Comparison of ENCODE assay signal across 26 cellular contexts in the genomic region with DNA sequence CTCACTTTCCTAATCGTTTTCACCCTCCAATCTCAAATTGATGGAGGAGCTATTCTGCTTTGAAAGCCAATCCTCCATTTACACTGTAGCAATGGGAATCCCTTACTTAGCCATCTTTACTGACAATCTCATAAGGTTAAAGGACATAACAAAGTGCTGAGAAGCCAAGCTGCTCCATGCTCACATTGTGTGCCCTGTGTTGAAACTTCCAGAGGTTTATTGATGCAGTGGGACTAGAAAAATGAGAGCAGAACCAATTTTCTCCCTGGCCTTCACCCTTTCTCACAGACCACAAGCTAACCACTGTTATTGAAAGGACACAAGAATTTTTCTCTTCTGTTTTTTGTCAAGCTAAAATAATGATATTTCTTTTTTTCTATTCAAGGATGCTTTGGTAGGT.
"Had no signal": no experiment of that assay in that cellular context is flagged by ENCODE, and none has a peak within 500 bp of the region (broad histone marks: within the 10 kb centered on the region; RNA-seq: fewer than 3 reads in every experiment).

No MANE protein-coding gene starts in this region.

- ATAC-seq: left lobe of liver; mucosa of descending colon; natural killer cell treated with Interleukin-12 subunit alpha and Interleukin-12 subunit beta and Interleukin-15 and Interleukin-18, amount 100 ng/mL, for 72 hours; stimulated activated naive B cell treated with anti-CD40 and anti-IgM and Interleukin-4, amounts not matched to agents 10 μg/mL and 1 μg/mL and 100 μg/mL, for 72 hours; upper lobe of right lung had no signal

- DNase-seq: dermis blood vessel endothelial cell; effector memory CD4-positive, alpha-beta T cell; erythroblast; foreskin fibroblast; gastrocnemius medialis; head of caudate nucleus; kidney; mucosa of descending colon; naive B cell; nucleus accumbens; sigmoid colon; small intestine; stimulated activated CD4-positive, alpha-beta T cell treated with anti-CD3 and anti-CD28 coated beads, Interleukin-15, amount 100 ng/mL, for 24 hours; stimulated activated CD4-positive, alpha-beta T cell treated with anti-CD3 and anti-CD28 coated beads, Interleukin-2, amount 100 ng/mL, for 48 hours; stimulated activated naive B cell treated with anti-CD40 and anti-IgM and Interleukin-4, amounts not matched to agents 10 μg/mL and 1 μg/mL and 100 μg/mL, for 72 hours; transverse colon; upper lobe of right lung had no signal

- H3K4me3 ChIP-seq: coronary artery, gastrocnemius medialis, lung, mucosa of descending colon, neural progenitor cell, prostate gland, right atrium auricular region, sigmoid colon, suprapubic skin, transverse colon, upper lobe of right lung, vagina had no signal
